ENCODE assay signal across 28 cellular contexts in the genomic region with DNA sequence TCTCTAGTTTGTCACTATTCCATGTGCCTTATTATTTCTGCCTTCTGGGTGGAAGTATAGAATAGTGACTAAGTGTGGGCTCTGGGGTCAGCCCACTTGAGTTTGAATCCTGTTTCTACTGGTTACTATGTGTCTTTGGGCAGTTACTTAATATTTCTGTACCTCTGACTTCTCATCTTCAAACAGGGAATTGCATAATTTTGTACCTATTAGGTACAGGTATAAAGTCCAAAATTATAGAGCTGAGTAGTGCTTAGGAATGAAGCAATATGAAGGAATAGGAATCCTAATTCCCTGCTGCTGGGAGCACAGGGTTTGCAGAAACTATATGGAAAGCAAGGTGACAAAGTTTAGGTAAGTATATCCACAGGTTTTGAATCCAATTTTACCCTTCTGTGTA.
"Had no signal": no experiment of that assay in that cellular context is flagged by ENCODE, and none has a peak within 500 bp of the region (broad histone marks: within the 10 kb centered on the region; RNA-seq: fewer than 3 reads in every experiment).

No MANE protein-coding gene starts in this region.

- H3K4me3 ChIP-seq: colonic mucosa, coronary artery, dorsolateral prefrontal cortex, esophagus muscularis mucosa, esophagus squamous epithelium, gastrocnemius medialis, gastroesophageal sphincter, heart left ventricle, heart right ventricle had no signal

- H3K27me3 ChIP-seq: colonic mucosa, dorsolateral prefrontal cortex, esophagus muscularis mucosa, esophagus squamous epithelium, foreskin keratinocyte, gastrocnemius medialis, gastroesophageal sphincter, heart left ventricle, heart right ventricle had no signal

- H3K4me1 ChIP-seq: colonic mucosa, esophagus muscularis mucosa, esophagus squamous epithelium, foreskin keratinocyte, gastrocnemius medialis, gastroesophageal sphincter, heart left ventricle, heart right ventricle had no signal

- ATAC-seq: effector memory CD8-positive, alpha-beta T cell; esophagus mucosa; foreskin keratinocyte; gastrocnemius medialis; gastroesophageal sphincter; heart left ventricle; heart right ventricle had no signal

- FAIRE-seq: colon, endometrium, endothelial cell of umbilical vein, frontal cortex had no signal

- H3K9me3 ChIP-seq: colonic mucosa, gastrocnemius medialis, gastroesophageal sphincter had no signal

- H3K36me3 ChIP-seq: colonic mucosa, esophagus muscularis mucosa, esophagus squamous epithelium, gastrocnemius medialis, gastroesophageal sphincter, heart left ventricle, heart right ventricle had no signal

- DNase-seq: colonic mucosa; cortex of kidney; dermis blood vessel endothelial cell; dorsolateral prefrontal cortex; effector CD4-positive, alpha-beta T cell; effector CD8-positive, alpha-beta T cell; effector memory CD4-positive, alpha-beta T cell; effector memory CD8-positive, alpha-beta T cell; endodermal cell; erythroblast; esophagus squamous epithelium; foreskin fibroblast; foreskin keratinocyte; foreskin melanocyte; gastrocnemius medialis; glutamatergic neuron; head of caudate nucleus; heart left ventricle; heart right ventricle had no signal

- H3K27ac ChIP-seq: colonic mucosa, coronary artery, dorsolateral prefrontal cortex, epithelial cell of prostate, esophagus muscularis mucosa, esophagus squamous epithelium, foreskin keratinocyte, gastrocnemius medialis, gastroesophageal sphincter, heart left ventricle, heart right ventricle had no signal
